ENCODE assay signal across 8 cellular contexts in the genomic region with DNA sequence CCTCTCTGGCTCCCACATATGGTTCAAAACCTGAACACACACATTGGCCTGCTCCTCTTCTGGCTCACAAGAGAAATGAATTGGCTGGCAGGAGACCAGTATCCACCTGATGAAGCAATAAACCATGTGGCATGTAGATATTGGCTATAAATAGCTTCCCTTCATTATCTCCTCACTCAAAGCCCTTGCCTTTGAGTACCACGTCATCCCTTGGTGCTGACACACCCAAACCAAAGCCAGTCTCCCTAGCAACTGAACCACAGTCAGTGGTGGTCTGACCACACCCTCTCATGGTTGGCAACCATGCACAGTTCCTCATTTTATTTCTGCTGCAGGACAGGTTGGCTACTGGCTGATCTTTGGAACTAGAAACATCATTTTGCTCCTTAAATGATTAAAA.
A peak's percentile ranks its signal among the peaks of the same experiment; 100 is the strongest.
DNase-seq lines count a peak whose midpoint lies in the region; ATAC-seq and TF ChIP-seq lines count a peak whose summit lies in the region.

No MANE protein-coding gene starts in this region.

- H3K9me3 ChIP-seq in thyroid gland = no peaks in the 10 kb centered on the region
- no peaks in the 10 kb centered on the region for H3K9me3 ChIP-seq in Caco-2

- peaks cover 9% of the 10 kb centered on the region for H3K9me3 Mint-ChIP-seq in progenitor cell of endocrine pancreas (ENCODE audit: low read depth)
- peaks cover 3% of the 10 kb centered on the region for H3K9me3 Mint-ChIP-seq in Caco-2 (ENCODE audit: unreplicated experiment)

- H3K27ac Mint-ChIP-seq in progenitor cell of endocrine pancreas (no peak overlapping the region), Caco-2 (ENCODE audit: unreplicated experiment) (no peak overlapping the region)

- H3K4me3 Mint-ChIP-seq in progenitor cell of endocrine pancreas (ENCODE audit: low read depth) (no peak overlapping the region), Caco-2 (ENCODE audit: unreplicated experiment) (no peak overlapping the region)

- POLR2A ChIA-PET in Caco-2 (lab: Charles Lee) = no interaction called here

- H3K4me1 Mint-ChIP-seq in progenitor cell of endocrine pancreas (ENCODE audit: low read depth) (no peaks in the 10 kb centered on the region), Caco-2 (ENCODE audit: low read depth, unreplicated experiment) (no peaks in the 10 kb centered on the region)

- H3K4me1 ChIP-seq in thyroid gland (no peaks in the 10 kb centered on the region), Caco-2 (no peaks in the 10 kb centered on the region)

- H3K36me3 ChIP-seq in thyroid gland (no peaks in the 10 kb centered on the region), Caco-2 (ENCODE audit: control insufficient read depth, insufficient read depth, low read length) (no peaks in the 10 kb centered on the region)

- WGBS in thyroid gland, 2 donors = 65 to 78% methylated on average over 1 of the region's 1 CpG

- TF ChIP-seq POLR2A in thyroid gland (IDR thresholded peaks at IDR 0.05) = no peak

- H3K27me3 ChIP-seq in thyroid gland = no peaks in the 10 kb centered on the region
- no peaks in the 10 kb centered on the region; the same call in 1 of the 2 replicates for H3K27me3 ChIP-seq in Caco-2 (replicated peaks; ENCODE audit: control insufficient read depth, insufficient read depth, low read length)

- peak; percentile 51 for DNase-seq in NCI-H226
- DNase-seq in ecto neural progenitor cell (ENCODE audit: low spot score) = peak; percentile 1
- no peak for DNase-seq in NCI-H446 treated with DMSO at 0.1 percent for 48 hours (lab: John Stamatoyannopoulos, UW)
- no peak for DNase-seq in thyroid gland
- no peak for DNase-seq in progenitor cell of endocrine pancreas (ENCODE audit: low spot score, unreplicated experiment)
- DNase-seq in Caco-2 = no peak

- H3K4me3 ChIP-seq in thyroid gland (replicated peaks in 1 of 3) (no peak overlapping the region), Caco-2 (ENCODE audit: low read depth, low read length) (no peak overlapping the region)

- TF ChIP-seq CTCF in thyroid gland (IDR thresholded peaks at IDR 0.05) = no peak
- no peak for TF ChIP-seq CTCF in progenitor cell of endocrine pancreas (IDR thresholded peaks at IDR 0.05; ENCODE audit: unreplicated experiment)
- no peak for TF ChIP-seq CTCF in Caco-2 (IDR thresholded peaks at IDR 0.05; ENCODE audit: insufficient read depth in 1 of 2, low read depth in 1 of 2, low read length in 1 of 2, severe bottlenecking in 1 of 2, unreplicated experiment in 1 of 2)

- H3K27ac ChIP-seq in thyroid gland = no peak overlapping the region

- intact Hi-C loops in thyroid gland (cut with DNase I) (no loop called here), Caco-2 (cut with micrococcal nuclease; ENCODE audit: unreplicated experiment) (no loop called here)

- CTCF ChIA-PET in Caco-2 (lab: Charles Lee) = no interaction called here

- ATAC-seq in GM18861 (IDR thresholded peaks at IDR 0.05; ENCODE audit: unreplicated experiment) (peak; percentile 95), HG02610 (IDR thresholded peaks at IDR 0.05; ENCODE audit: unreplicated experiment) (peak; percentile 50)

- no TSS peak for BruUV-seq in Caco-2 (replicated peaks; lab: Mats Ljungman, UMichigan)

- H3K36me3 Mint-ChIP-seq in progenitor cell of endocrine pancreas (ENCODE audit: insufficient read depth) (peaks cover 1% of the 10 kb centered on the region), Caco-2 (ENCODE audit: insufficient read depth, unreplicated experiment) (no peaks in the 10 kb centered on the region)

- H3K27me3 Mint-ChIP-seq in progenitor cell of endocrine pancreas = peaks cover 16% of the 10 kb centered on the region
- H3K27me3 Mint-ChIP-seq in Caco-2 (ENCODE audit: insufficient read depth, unreplicated experiment) = no peaks in the 10 kb centered on the region

Comparison
In these comparisons a context has a peak if more than half of its experiments do, and no peak if none do; other contexts are left out.
1. DNase-seq: peak in NCI-H226 (single experiment) and ecto neural progenitor cell (single experiment); none in NCI-H446 treated with DMSO at 0.1 percent for 48 hours (single experiment), thyroid gland (0 of 2), progenitor cell of endocrine pancreas (single experiment) and Caco-2 (0 of 2).